Comparison of ENCODE assay signal across 1 cellular context in the genomic region with DNA sequence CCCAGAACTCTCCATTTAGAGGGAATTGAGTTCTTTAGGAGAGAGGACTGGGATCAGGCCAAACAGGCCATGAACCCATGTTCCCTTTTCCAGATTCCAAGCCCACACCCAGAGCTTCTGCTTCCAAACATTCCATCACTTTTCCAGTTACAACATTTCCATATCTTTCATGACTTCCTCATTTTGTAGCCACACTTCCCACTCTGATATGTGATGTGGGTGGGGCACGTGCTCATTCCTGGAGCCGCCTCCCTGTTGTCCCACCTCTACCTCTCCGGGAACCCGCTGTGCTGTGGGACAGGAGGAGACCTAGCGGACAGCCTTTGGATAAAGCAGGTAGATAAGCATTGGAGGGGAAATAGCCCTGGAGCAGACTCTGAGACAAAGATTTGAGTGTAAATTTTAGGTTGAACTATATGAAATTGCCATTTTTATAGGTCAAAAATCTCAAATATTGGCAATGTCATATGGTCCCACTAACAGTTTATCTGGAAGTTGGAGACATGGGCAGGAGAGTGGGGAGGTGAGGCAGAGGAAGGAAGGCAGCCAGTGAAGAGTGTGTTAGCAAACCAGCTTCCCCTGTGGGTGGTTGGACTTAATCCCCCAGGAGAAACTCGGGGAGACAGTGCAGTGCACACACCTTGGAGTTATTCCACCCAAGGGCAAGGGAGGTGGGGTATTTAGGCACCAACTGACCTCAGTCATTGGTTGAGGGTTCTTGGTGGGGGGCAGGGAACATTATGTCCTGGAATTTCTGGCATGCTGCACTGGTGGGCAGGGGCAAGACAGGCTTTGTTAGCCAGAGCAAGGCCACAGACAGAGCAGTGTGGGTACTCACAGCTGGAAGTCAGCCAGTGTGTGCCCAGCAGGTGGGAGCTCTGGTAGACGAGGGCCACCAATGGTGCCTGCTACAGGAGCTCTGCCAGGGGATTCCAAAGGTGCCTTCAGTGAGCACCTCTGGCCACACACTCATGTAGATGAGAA.
TF ChIP-seq lines count a peak whose summit lies in the region.

No MANE protein-coding gene starts in this region.

TF ChIP-seq in WTC11, 78 proteins besides CTCF, POLR2A, EP300 and RAD21 (continued from another document):
- TF ChIP-seq, protein P1, sequence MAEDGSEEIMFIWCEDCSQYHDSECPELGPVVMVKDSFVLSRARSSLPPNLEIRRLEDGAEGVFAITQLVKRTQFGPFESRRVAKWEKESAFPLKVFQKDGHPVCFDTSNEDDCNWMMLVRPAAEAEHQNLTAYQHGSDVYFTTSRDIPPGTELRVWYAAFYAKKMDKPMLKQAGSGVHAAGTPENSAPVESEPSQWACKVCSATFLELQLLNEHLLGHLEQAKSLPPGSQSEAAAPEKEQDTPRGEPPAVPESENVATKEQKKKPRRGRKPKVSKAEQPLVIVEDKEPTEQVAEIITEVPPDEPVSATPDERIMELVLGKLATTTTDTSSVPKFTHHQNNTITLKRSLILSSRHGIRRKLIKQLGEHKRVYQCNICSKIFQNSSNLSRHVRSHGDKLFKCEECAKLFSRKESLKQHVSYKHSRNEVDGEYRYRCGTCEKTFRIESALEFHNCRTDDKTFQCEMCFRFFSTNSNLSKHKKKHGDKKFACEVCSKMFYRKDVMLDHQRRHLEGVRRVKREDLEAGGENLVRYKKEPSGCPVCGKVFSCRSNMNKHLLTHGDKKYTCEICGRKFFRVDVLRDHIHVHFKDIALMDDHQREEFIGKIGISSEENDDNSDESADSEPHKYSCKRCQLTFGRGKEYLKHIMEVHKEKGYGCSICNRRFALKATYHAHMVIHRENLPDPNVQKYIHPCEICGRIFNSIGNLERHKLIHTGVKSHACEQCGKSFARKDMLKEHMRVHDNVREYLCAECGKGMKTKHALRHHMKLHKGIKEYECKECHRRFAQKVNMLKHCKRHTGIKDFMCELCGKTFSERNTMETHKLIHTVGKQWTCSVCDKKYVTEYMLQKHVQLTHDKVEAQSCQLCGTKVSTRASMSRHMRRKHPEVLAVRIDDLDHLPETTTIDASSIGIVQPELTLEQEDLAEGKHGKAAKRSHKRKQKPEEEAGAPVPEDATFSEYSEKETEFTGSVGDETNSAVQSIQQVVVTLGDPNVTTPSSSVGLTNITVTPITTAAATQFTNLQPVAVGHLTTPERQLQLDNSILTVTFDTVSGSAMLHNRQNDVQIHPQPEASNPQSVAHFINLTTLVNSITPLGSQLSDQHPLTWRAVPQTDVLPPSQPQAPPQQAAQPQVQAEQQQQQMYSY (CRISPR knock-in tag; IDR thresholded peaks at IDR 0.05), result no peak
